Comparison of ENCODE assay signal across 16 cellular contexts in the genomic region with DNA sequence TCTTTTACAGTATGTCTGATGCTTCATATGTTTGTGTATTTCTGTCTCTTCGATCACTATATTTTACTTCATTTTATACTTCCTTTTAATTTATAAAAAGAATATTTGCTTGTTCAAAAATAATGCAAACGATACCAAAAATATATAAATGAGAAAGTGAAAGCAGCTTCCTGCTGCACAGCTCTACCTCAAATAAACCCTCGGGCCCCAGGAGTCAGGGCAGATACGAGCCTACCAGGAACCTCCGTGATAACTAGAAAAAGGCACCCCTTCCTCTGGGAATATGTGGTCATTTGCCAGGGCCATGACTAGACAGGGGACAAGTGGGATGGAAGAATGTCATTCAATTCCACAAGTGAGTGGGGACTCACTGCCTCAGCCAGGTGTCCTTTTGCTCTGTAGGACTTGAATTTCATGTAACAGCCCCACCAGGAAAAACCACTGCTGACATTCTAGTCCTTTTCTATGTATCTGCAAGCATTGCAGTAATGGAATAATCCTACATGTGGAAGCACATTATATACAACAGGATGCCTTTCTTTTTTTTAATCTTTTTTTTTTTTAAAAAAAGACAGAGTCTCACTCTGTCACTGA.
A peak's percentile ranks its signal among the peaks of the same experiment; 100 is the strongest.
DNase-seq lines count a peak whose midpoint lies in the region; ATAC-seq, FAIRE-seq and TF ChIP-seq lines count a peak whose summit lies in the region.
"Had no signal": no experiment of that assay in that cellular context is flagged by ENCODE, and none has a peak within 500 bp of the region (broad histone marks: within the 10 kb centered on the region; RNA-seq: fewer than 3 reads in every experiment).

No MANE protein-coding gene starts in this region.

- SMC1A ChIA-PET in GM12878 (lab: Charles Lee; ENCODE audit: uncharacterized antibody, unreplicated experiment): interaction anchor here (1.0 kb wide), 1 partner anchor 10 kb away, joined by 3 read pairs; no protein-coding TSS in a partner anchor

- H3K9me3 ChIP-seq in GM12878 (replicated peaks; ENCODE audit: control insufficient read depth, insufficient read depth, low read length): no peaks in the 10 kb centered on the region
- H3K9me3 ChIP-seq: MG63, psoas muscle had no signal

- peak overlapping the region; percentile 56; the same call in 1 of the 2 replicates for H3K9ac ChIP-seq in GM12878 (ENCODE audit: control insufficient read depth, insufficient read depth, low read length)

- no peaks in the 10 kb centered on the region for H3K9me3 Mint-ChIP-seq in progenitor cell of endocrine pancreas (ENCODE audit: low read depth)

- H3K4me3 ChIP-seq in GM12878: no peak overlapping the region
- H3K4me3 ChIP-seq: MG63, psoas muscle had no signal

- 13% methylated on average over 5 of the region's 5 CpGs for WGBS in GM12878 (ENCODE audit: insufficient coverage, insufficient replicate concordance, low lambda C conversion rate, missing lambda C conversion rate)

- TF ChIP-seq POLR2A in GM12878 (IDR thresholded peaks at IDR 0.05; ENCODE audit: low read depth, low read length): no peak

- H3K4me1 Mint-ChIP-seq in progenitor cell of endocrine pancreas (ENCODE audit: low read depth): no peaks in the 10 kb centered on the region
- H3K4me1 Mint-ChIP-seq: activated naive CD8-positive, alpha-beta T cell treated with anti-CD3 and anti-CD28 coated beads, Interleukin-2, amount 10 ng/mL, durations not matched to agents 7 days and 5 days had no signal

- peak overlapping the region; percentile 85 for H3K4me2 ChIP-seq in GM12878 (ENCODE audit: control insufficient read depth, insufficient read depth)

- peak; percentile 68 for ATAC-seq in GM21390 (IDR thresholded peaks at IDR 0.05; ENCODE audit: unreplicated experiment)
- ATAC-seq in HG03064 (IDR thresholded peaks at IDR 0.05; ENCODE audit: low read depth, unreplicated experiment): peak; percentile 62
- peak; percentile 33; the same call in 1 of the 3 replicates for ATAC-seq in GM12878
- ATAC-seq in HG03378 (IDR thresholded peaks at IDR 0.05; ENCODE audit: unreplicated experiment): no peak
- no peak for ATAC-seq in HG03039 (IDR thresholded peaks at IDR 0.05; ENCODE audit: unreplicated experiment)
- ATAC-seq: activated CD4-positive, alpha-beta T cell treated with anti-CD3 and anti-CD28 coated beads for 36 hours; naive thymus-derived CD4-positive, alpha-beta T cell; psoas muscle had no signal

- no peak for FAIRE-seq in GM12878 (lab: Jason Lieb, UNC)
- FAIRE-seq: HTR-8/SVneo had no signal

- peaks cover 7% of the 10 kb centered on the region for H3K36me3 Mint-ChIP-seq in progenitor cell of endocrine pancreas (ENCODE audit: insufficient read depth)

- TF ChIP-seq CTCF in GM13976 (IDR thresholded peaks at IDR 0.05; ENCODE audit: borderline replicate concordance, control extremely low read depth, extremely low read depth, insufficient read depth, missing control alignments) (no peak), GM12878 (IDR thresholded peaks at IDR 0.05 in 2 of 3, conservative IDR thresholded peaks at IDR 0.05 in 1 of 3; ENCODE audit: control insufficient read depth in 2 of 3, extremely low read depth in 1 of 3, insufficient read depth in 1 of 3, low read depth in 3 of 3, low read length in 3 of 3) (no peak), progenitor cell of endocrine pancreas (IDR thresholded peaks at IDR 0.05; ENCODE audit: unreplicated experiment) (no peak)

- H3K27me3 ChIP-seq in GM12878 (replicated peaks in 1 of 2; ENCODE audit: control insufficient read depth in 2 of 2, insufficient read depth in 2 of 2, low read length in 1 of 2): no peaks in the 10 kb centered on the region
- H3K27me3 ChIP-seq: MG63 had no signal

- H2AFZ ChIP-seq in GM12878 (ENCODE audit: control insufficient read depth, low read depth, low read length): peak overlapping the region; percentile 25

- H3K36me3 ChIP-seq in GM12878 (ENCODE audit: control insufficient read depth in 2 of 2, insufficient read depth in 2 of 2, low read length in 1 of 2): peaks cover 0 to 7% of the 10 kb centered on the region in 2 experiments; a peak in 1 of 4 replicates
- H3K36me3 ChIP-seq: MG63 had no signal

- peak overlapping the region; percentile 56 for H3K27ac ChIP-seq in GM12878 (ENCODE audit: control insufficient read depth, insufficient read depth)
- H3K27ac ChIP-seq: psoas muscle, RWPE1 had no signal

- H3K4me3 Mint-ChIP-seq in progenitor cell of endocrine pancreas (ENCODE audit: low read depth): no peak overlapping the region
- H3K4me3 Mint-ChIP-seq: activated CD4-positive, alpha-beta T cell treated with anti-CD3 and anti-CD28 coated beads for 36 hours; activated naive CD8-positive, alpha-beta T cell treated with anti-CD3 and anti-CD28 coated beads, Interleukin-2, amount 10 ng/mL, durations not matched to agents 7 days and 5 days; naive thymus-derived CD4-positive, alpha-beta T cell had no signal

- H4K20me1 ChIP-seq in GM12878 (ENCODE audit: control insufficient read depth, insufficient read depth): no peaks in the 10 kb centered on the region

- intact Hi-C loops in GM12878 (cut with micrococcal nuclease; ENCODE audit: unreplicated experiment): no loop called here

- TF ChIP-seq EP300 in GM12878 (IDR thresholded peaks at IDR 0.05; ENCODE audit: borderline replicate concordance in 1 of 2, control insufficient read depth in 1 of 2, low read depth in 2 of 2, low read length in 2 of 2): no peak

- DNase-seq in GM13976 (ENCODE audit: low spot score) (peak; percentile 30), GM12878 (ENCODE audit: low read depth, low spot score) (no peak), progenitor cell of endocrine pancreas (ENCODE audit: low spot score, unreplicated experiment) (no peak)
- DNase-seq in stimulated activated CD4-positive, alpha-beta T cell treated with anti-CD3 and anti-CD28 coated beads, Interleukin-2, amount 100 ng/mL, for 24 hours: no peak
- DNase-seq: activated CD4-positive, alpha-beta T cell treated with anti-CD3 and anti-CD28 coated beads for 36 hours; activated naive CD8-positive, alpha-beta T cell treated with anti-CD3 and anti-CD28 coated beads, Interleukin-2, amount 10 ng/mL, durations not matched to agents 7 days and 5 days; activated T-cell treated with anti-CD3 and anti-CD28 coated beads for 4 hours; MG63; naive thymus-derived CD4-positive, alpha-beta T cell; psoas muscle had no signal

- H3K27ac Mint-ChIP-seq in progenitor cell of endocrine pancreas: no peak overlapping the region
- H3K27ac Mint-ChIP-seq: activated CD4-positive, alpha-beta T cell treated with anti-CD3 and anti-CD28 coated beads for 36 hours; activated naive CD8-positive, alpha-beta T cell treated with anti-CD3 and anti-CD28 coated beads, Interleukin-2, amount 10 ng/mL, durations not matched to agents 7 days and 5 days had no signal

- in situ Hi-C loops in GM13976 (cut with MboI; ENCODE audit: low sequenced_read_pairs, unreplicated experiment): no loop called here
- in situ Hi-C loops in GM12878 (cut with MboI): no loop called here

- CTCF ChIA-PET in GM12878 (lab: Yijun Ruan, JAX): no interaction called here

- TF ChIP-seq RAD21 in GM12878 (IDR thresholded peaks at IDR 0.05; ENCODE audit: insufficient read depth, low read depth, low read length): no peak

- H3K27me3 Mint-ChIP-seq in progenitor cell of endocrine pancreas: no peaks in the 10 kb centered on the region
- H3K27me3 Mint-ChIP-seq: activated CD4-positive, alpha-beta T cell treated with anti-CD3 and anti-CD28 coated beads for 36 hours; activated naive CD8-positive, alpha-beta T cell treated with anti-CD3 and anti-CD28 coated beads, Interleukin-2, amount 10 ng/mL, durations not matched to agents 7 days and 5 days; naive thymus-derived CD4-positive, alpha-beta T cell had no signal

- RAD21 ChIA-PET in GM12878 (lab: Charles Lee; ENCODE audit: unreplicated experiment): no interaction called here

- no peaks in the 10 kb centered on the region for H3K4me1 ChIP-seq in GM12878 (ENCODE audit: control insufficient read depth, insufficient read depth, low read length)

- no TSS peak for BruUV-seq in GM12878 (replicated peaks; lab: Mats Ljungman, UMichigan)

- POLR2A ChIA-PET in GM12878 (lab: Charles Lee): no interaction called here

- H3K79me2 ChIP-seq in GM12878 (ENCODE audit: control insufficient read depth, insufficient read depth, low read length): no peaks in the 10 kb centered on the region

TF ChIP-seq in GM12878, 131 proteins besides CTCF, POLR2A, EP300 and RAD21:
- TF ChIP-seq HDGF (IDR thresholded peaks at IDR 0.05) (no peak), IKZF2 (IDR thresholded peaks at IDR 0.05) (no peak), ZNF207 (IDR thresholded peaks at IDR 0.05; ENCODE audit: borderline replicate concordance) (no peak), POLR2AphosphoS2 (IDR thresholded peaks at IDR 0.05; ENCODE audit: low read depth, low read length) (no peak), EED (IDR thresholded peaks at IDR 0.05; ENCODE audit: low read depth) (no peak), ZNF24 (IDR thresholded peaks at IDR 0.05) (no peak), TARDBP (IDR thresholded peaks at IDR 0.05; ENCODE audit: borderline replicate concordance) (no peak), BRCA1 (IDR thresholded peaks at IDR 0.05; ENCODE audit: low read depth, low read length) (no peak)
- TF ChIP-seq, protein P1, sequence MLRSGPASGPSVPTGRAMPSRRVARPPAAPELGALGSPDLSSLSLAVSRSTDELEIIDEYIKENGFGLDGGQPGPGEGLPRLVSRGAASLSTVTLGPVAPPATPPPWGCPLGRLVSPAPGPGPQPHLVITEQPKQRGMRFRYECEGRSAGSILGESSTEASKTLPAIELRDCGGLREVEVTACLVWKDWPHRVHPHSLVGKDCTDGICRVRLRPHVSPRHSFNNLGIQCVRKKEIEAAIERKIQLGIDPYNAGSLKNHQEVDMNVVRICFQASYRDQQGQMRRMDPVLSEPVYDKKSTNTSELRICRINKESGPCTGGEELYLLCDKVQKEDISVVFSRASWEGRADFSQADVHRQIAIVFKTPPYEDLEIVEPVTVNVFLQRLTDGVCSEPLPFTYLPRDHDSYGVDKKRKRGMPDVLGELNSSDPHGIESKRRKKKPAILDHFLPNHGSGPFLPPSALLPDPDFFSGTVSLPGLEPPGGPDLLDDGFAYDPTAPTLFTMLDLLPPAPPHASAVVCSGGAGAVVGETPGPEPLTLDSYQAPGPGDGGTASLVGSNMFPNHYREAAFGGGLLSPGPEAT (IDR thresholded peaks at IDR 0.05; ENCODE audit: low read depth): no peak

Comparison
In these comparisons a context has a peak if more than half of its experiments do, and no peak if none do; other contexts are left out.
1. ATAC-seq: peak in GM21390 (single experiment), HG03064 (single experiment) and GM12878 (single experiment); none in HG03378 (single experiment) and HG03039 (single experiment).